In the genomic region with DNA sequence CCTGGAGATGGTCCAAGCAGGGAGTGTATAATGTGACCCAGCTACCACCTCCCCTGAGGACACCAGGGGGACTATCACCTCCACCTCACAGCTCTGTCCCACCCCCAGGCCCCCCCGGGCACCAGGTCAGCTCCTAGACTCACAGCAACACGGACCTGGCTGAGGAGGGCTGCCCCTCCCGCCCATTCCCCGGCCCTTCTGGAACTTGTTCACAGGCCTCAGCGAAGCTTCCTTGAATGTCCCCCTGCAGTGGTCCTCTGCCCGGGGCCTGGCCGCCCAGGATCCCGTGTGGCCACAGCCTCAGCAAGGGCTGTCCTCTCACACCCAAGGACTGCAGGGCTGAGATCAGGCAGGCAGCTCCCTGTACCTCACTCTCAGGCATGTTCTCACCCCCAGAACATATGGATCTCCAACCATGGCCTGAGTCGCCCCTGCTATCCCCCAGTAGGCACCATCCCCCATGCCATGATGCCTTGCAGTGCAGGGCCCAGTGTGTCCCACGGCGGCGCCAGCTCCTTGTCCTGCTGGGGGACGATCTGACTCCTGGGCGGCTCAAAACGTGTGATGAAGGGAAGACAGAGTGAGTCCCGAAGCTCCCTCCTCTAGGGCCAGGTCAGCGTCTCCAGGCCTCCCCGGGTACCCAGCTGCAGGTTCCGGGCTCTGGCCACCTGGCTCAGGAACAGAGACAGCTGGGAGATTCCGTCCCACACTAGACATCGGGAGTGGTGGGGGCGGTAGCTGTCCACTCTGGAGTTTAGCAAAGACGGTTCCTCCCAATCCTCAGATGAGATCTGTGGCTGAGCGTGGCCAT, we compare ENCODE assay signal across 2 cellular contexts.
TF ChIP-seq lines count a peak whose summit lies in the region.

No MANE protein-coding gene starts in this region.

TF ChIP-seq in HepG2, 621 proteins besides CTCF, POLR2A, EP300 and RAD21:
- no peak for TF ChIP-seq ZNF567 (CRISPR knock-in tag; IDR thresholded peaks at IDR 0.05; ENCODE audit: borderline replicate concordance)
- no peak for TF ChIP-seq ZNF780A (CRISPR knock-in tag; IDR thresholded peaks at IDR 0.05)
- TF ChIP-seq, protein P1, sequence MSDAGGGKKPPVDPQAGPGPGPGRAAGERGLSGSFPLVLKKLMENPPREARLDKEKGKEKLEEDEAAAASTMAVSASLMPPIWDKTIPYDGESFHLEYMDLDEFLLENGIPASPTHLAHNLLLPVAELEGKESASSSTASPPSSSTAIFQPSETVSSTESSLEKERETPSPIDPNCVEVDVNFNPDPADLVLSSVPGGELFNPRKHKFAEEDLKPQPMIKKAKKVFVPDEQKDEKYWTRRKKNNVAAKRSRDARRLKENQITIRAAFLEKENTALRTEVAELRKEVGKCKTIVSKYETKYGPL (CRISPR knock-in tag; IDR thresholded peaks at IDR 0.05): no peak
- TF ChIP-seq, protein P2, sequence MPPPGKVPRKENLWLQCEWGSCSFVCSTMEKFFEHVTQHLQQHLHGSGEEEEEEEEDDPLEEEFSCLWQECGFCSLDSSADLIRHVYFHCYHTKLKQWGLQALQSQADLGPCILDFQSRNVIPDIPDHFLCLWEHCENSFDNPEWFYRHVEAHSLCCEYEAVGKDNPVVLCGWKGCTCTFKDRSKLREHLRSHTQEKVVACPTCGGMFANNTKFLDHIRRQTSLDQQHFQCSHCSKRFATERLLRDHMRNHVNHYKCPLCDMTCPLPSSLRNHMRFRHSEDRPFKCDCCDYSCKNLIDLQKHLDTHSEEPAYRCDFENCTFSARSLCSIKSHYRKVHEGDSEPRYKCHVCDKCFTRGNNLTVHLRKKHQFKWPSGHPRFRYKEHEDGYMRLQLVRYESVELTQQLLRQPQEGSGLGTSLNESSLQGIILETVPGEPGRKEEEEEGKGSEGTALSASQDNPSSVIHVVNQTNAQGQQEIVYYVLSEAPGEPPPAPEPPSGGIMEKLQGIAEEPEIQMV (CRISPR knock-in tag; IDR thresholded peaks at IDR 0.05; ENCODE audit: low read depth): no peak
- TF ChIP-seq JARID2 (CRISPR knock-in tag; IDR thresholded peaks at IDR 0.05; ENCODE audit: insufficient replicate concordance): no peak
- TF ChIP-seq, protein P3, sequence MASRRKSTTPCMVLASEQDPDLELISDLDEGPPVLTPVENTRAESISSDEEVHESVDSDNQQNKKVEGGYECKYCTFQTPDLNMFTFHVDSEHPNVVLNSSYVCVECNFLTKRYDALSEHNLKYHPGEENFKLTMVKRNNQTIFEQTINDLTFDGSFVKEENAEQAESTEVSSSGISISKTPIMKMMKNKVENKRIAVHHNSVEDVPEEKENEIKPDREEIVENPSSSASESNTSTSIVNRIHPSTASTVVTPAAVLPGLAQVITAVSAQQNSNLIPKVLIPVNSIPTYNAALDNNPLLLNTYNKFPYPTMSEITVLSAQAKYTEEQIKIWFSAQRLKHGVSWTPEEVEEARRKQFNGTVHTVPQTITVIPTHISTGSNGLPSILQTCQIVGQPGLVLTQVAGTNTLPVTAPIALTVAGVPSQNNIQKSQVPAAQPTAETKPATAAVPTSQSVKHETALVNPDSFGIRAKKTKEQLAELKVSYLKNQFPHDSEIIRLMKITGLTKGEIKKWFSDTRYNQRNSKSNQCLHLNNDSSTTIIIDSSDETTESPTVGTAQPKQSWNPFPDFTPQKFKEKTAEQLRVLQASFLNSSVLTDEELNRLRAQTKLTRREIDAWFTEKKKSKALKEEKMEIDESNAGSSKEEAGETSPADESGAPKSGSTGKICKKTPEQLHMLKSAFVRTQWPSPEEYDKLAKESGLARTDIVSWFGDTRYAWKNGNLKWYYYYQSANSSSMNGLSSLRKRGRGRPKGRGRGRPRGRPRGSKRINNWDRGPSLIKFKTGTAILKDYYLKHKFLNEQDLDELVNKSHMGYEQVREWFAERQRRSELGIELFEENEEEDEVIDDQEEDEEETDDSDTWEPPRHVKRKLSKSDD (CRISPR knock-in tag; IDR thresholded peaks at IDR 0.05; ENCODE audit: low read depth): no peak
- TF ChIP-seq PAX8 (CRISPR knock-in tag; IDR thresholded peaks at IDR 0.05; ENCODE audit: borderline replicate concordance): no peak
TF ChIP-seq in HepG2: peak in this region for 0.

TF ChIP-seq in H1, 55 proteins besides CTCF, POLR2A, EP300 and RAD21:
- TF ChIP-seq BRCA1 (IDR thresholded peaks at IDR 0.05; ENCODE audit: low read depth, low read length) (no peak), CTBP2 (IDR thresholded peaks at IDR 0.05; ENCODE audit: borderline replicate concordance, insufficient read depth, insufficient read length, low read length) (no peak), KDM1A (IDR thresholded peaks at IDR 0.05; ENCODE audit: borderline replicate concordance, low read length) (no peak), POU5F1 (IDR thresholded peaks at IDR 0.05; ENCODE audit: low read depth, low read length) (no peak), SIX5 (IDR thresholded peaks at IDR 0.05; ENCODE audit: low read depth, low read length) (no peak), HDAC6 (IDR thresholded peaks at IDR 0.05; ENCODE audit: low read depth, low read length) (no peak), NRF1 (IDR thresholded peaks at IDR 0.05; ENCODE audit: low read depth, low read length) (no peak), JUN (IDR thresholded peaks at IDR 0.05; ENCODE audit: low read depth, low read length) (no peak), CBX8 (IDR thresholded peaks at IDR 0.05; ENCODE audit: borderline replicate concordance, low read depth, low read length) (no peak), TAF1 (IDR thresholded peaks at IDR 0.05; ENCODE audit: low read depth, low read length) (no peak), SP2 (IDR thresholded peaks at IDR 0.05; ENCODE audit: low read length) (no peak), TEAD4 (IDR thresholded peaks at IDR 0.05; ENCODE audit: low read depth, low read length) (no peak), POLR2AphosphoS5 (IDR thresholded peaks at IDR 0.05; ENCODE audit: low read depth, low read length) (no peak), HDAC2 (IDR thresholded peaks at IDR 0.05; ENCODE audit: borderline replicate concordance in 1 of 2, low read depth in 2 of 2, low read length in 2 of 2) (no peak), KDM4A (IDR thresholded peaks at IDR 0.05; ENCODE audit: low read depth, low read length, severe bottlenecking) (no peak), GABPA (IDR thresholded peaks at IDR 0.05; ENCODE audit: borderline replicate concordance, insufficient read depth, low read length) (no peak)
- TF ChIP-seq, protein P4, sequence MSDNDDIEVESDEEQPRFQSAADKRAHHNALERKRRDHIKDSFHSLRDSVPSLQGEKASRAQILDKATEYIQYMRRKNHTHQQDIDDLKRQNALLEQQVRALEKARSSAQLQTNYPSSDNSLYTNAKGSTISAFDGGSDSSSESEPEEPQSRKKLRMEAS (IDR thresholded peaks at IDR 0.05): no peak
